Comparison of ENCODE assay signal across 24 cellular contexts in the genomic region with DNA sequence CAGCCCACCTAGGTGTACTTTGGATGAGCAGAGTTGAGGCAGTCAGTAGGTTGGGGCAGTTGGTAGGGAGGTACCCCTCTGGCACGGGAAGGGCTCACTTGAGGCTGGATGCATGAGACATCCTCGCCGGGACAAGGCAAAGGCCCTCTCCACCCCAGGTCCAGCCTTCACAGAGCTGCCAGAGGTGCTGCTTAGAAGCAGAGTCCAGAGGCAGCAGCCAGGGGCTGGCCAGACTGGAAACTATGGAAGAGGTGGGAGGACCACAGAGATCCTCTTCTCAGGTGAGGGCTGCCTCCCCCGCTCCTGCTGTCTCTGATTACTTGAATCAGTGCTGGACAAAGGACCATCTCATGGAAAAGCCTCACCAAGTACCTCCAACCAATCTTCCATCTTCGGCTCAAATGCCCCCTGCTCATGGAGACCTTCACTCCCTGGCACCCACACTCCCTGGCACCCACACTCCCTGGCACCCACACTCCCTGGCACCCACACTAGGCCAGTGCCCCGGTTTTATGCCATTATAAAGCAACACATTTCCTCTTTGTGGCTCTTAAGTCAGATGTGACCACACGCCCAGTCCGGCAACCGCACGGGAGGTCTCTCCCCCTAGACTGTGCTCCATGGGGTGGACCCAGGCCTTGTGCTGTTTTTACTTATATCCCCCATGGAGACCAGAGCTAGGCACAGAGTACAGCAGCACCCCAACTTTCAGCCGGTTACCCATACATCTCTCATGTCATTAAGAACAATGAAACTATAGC.
"Had no signal": no experiment of that assay in that cellular context is flagged by ENCODE, and none has a peak within 500 bp of the region (broad histone marks: within the 10 kb centered on the region; RNA-seq: fewer than 3 reads in every experiment).

No MANE protein-coding gene starts in this region.

- DNase-seq: activated B cell treated with CpG ODN at 0.5 μM for 24 hours; activated CD4-positive, alpha-beta T cell treated with anti-CD3 and anti-CD28 coated beads, Interleukin-2, amount 50 U/mL, for 4 hours; activated CD8-positive, alpha-beta memory T cell treated with anti-CD3 and anti-CD28 coated beads for 24 hours; activated CD8-positive, alpha-beta memory T cell treated with anti-CD3 and anti-CD28 coated beads, Interleukin-2, amount 50 U/mL, for 4 hours; activated naive CD4-positive, alpha-beta T cell treated with Interleukin-2 at 50 U/mL for 16 hours; activated T-cell treated with anti-CD3 and anti-CD28 coated beads, Interleukin-2, amount 50 U/mL, for 24 hours; effector memory CD4-positive, alpha-beta T cell; foreskin melanocyte; left colon; stimulated activated naive B cell treated with anti-CD40 and anti-IgM and Interleukin-4, amounts not matched to agents 10 μg/mL and 1 μg/mL and 100 μg/mL, for 72 hours; T1000 had no signal

- H3K4me3 ChIP-seq: lung, ovary, psoas muscle, skin epidermis, vagina had no signal

- H3K36me3 ChIP-seq: ovary, vagina had no signal

- H3K36me3 Mint-ChIP-seq: brain had no signal

- H3K27ac ChIP-seq: ovary, psoas muscle, skin epidermis, vagina had no signal

- H3K4me1 ChIP-seq: psoas muscle, vagina had no signal

- H3K4me3 Mint-ChIP-seq: activated B cell treated with CpG ODN at 0.5 μM for 24 hours; activated CD4-positive, alpha-beta T cell treated with anti-CD3 and anti-CD28 coated beads for 36 hours; activated T-cell treated with anti-CD3 and anti-CD28 coated beads, Interleukin-2, amount 50 U/mL, for 24 hours; activated T-helper 17 cell treated with anti-CD3 and anti-CD28 coated beads, Interleukin-2, amount 50 U/mL, for 72 hours; stimulated activated naive B cell treated with anti-CD40 and anti-IgM and Interleukin-4, amounts not matched to agents 10 μg/mL and 1 μg/mL and 100 μg/mL, for 72 hours; T-helper 1 cell treated with Interleukin-12 subunit alpha and Interleukin-12 subunit beta and Interleukin-4 antibody, amounts not matched to agents 30 μg/mL and 1 μg/mL, for 36 hours had no signal

- FAIRE-seq: endothelial cell of umbilical vein, islet of Langerhans had no signal

- H3K4me1 Mint-ChIP-seq: activated B cell treated with CpG ODN at 0.5 μM for 24 hours; activated CD4-positive, alpha-beta T cell treated with anti-CD3 and anti-CD28 coated beads for 36 hours; activated T-helper 17 cell treated with anti-CD3 and anti-CD28 coated beads, Interleukin-2, amount 50 U/mL, for 72 hours had no signal

- H3K27ac Mint-ChIP-seq: activated B cell treated with CpG ODN at 0.5 μM for 24 hours; activated CD4-positive, alpha-beta T cell treated with anti-CD3 and anti-CD28 coated beads for 36 hours; activated T-cell treated with anti-CD3 and anti-CD28 coated beads, Interleukin-2, amount 50 U/mL, for 24 hours; activated T-helper 17 cell treated with anti-CD3 and anti-CD28 coated beads, Interleukin-2, amount 50 U/mL, for 72 hours; naive thymus-derived CD4-positive, alpha-beta T cell; stimulated activated naive B cell treated with anti-CD40 and anti-IgM and Interleukin-4, amounts not matched to agents 10 μg/mL and 1 μg/mL and 100 μg/mL, for 72 hours; T-helper 1 cell treated with Interleukin-12 subunit alpha and Interleukin-12 subunit beta and Interleukin-4 antibody, amounts not matched to agents 30 μg/mL and 1 μg/mL, for 36 hours had no signal

- ATAC-seq: activated CD4-positive, alpha-beta T cell treated with anti-CD3 and anti-CD28 coated beads for 36 hours; activated T-helper 17 cell treated with anti-CD3 and anti-CD28 coated beads, Interleukin-2, amount 50 U/mL, for 72 hours; esophagus mucosa; left colon; naive thymus-derived CD4-positive, alpha-beta T cell; psoas muscle; stimulated activated naive B cell treated with anti-CD40 and anti-IgM and Interleukin-4, amounts not matched to agents 10 μg/mL and 1 μg/mL and 100 μg/mL, for 72 hours had no signal

- H3K9me3 ChIP-seq: psoas muscle, vagina had no signal

- H3K27me3 ChIP-seq: ovary, vagina had no signal
